Comparison of ENCODE assay signal across 8 cellular contexts in genomic region chr16:30570621-30571443, GRCh38.
DNase-seq lines count a peak whose midpoint lies in the region; TF ChIP-seq lines count a peak whose summit lies in the region.

No MANE protein-coding gene starts in this region.

- H3K27me3 ChIP-seq in iPS-18a (ENCODE audit: control insufficient read depth, insufficient read depth, low read length): no peaks in the 10 kb centered on the region

- peak; percentile 46 for DNase-seq in COLO668 (lab: John Stamatoyannopoulos, UW; ENCODE audit: unreplicated experiment)
- DNase-seq in HuH-7.5 (ENCODE audit: low spot score): peak; percentile 52
- DNase-seq in astrocyte of the spinal cord (ENCODE audit: low read depth, low spot score): peak; percentile 31
- DNase-seq in CD1c-positive myeloid dendritic cell (ENCODE audit: extremely low spot score): no peak
- no peak for DNase-seq in KG1 (lab: John Stamatoyannopoulos, UW)
- DNase-seq in AG08395 (ENCODE audit: low spot score): no peak

- H3K27ac ChIP-seq in iPS-18a (ENCODE audit: low read length): peak overlapping the region; percentile 56
- H3K27ac ChIP-seq in skin epidermis: peak overlapping the region; percentile 91 to 100 (median 98)

- no peaks in the 10 kb centered on the region for H3K9me3 ChIP-seq in iPS-18a (ENCODE audit: control insufficient read depth, low read depth, low read length)

- no peaks in the 10 kb centered on the region for H3K4me1 ChIP-seq in iPS-18a (ENCODE audit: control insufficient read depth, low read depth, low read length)

- no peak for TF ChIP-seq CTCF in astrocyte of the spinal cord (IDR thresholded peaks at IDR 0.05; ENCODE audit: low read depth, low read length)

- H3K4me3 ChIP-seq in astrocyte of the spinal cord (ENCODE audit: low read depth, low read length): peak overlapping the region; percentile 63
- peak overlapping the region; percentile 86 for H3K4me3 ChIP-seq in iPS-18a (ENCODE audit: low read length)
- H3K4me3 ChIP-seq in skin epidermis: peak overlapping the region; percentile 37 to 84 (median 66)

- no peaks in the 10 kb centered on the region for H3K36me3 ChIP-seq in iPS-18a (ENCODE audit: control insufficient read depth, low read depth, low read length)

- H3K9ac ChIP-seq in iPS-18a (ENCODE audit: low read length): peak overlapping the region; percentile 77

- in situ Hi-C loops in astrocyte of the spinal cord (cut with HindIII; ENCODE audit: low sequenced_read_pairs): no loop called here

Comparison
In these comparisons a context has a peak if more than half of its experiments do, and no peak if none do; other contexts are left out.
1. DNase-seq: peak in COLO668 (single experiment), HuH-7.5 (single experiment) and astrocyte of the spinal cord (single experiment); none in CD1c-positive myeloid dendritic cell (single experiment), KG1 (single experiment) and AG08395 (single experiment).
2. Peak in every context shown above with its lines, with median percentiles within 50 percentile points of each other: H3K4me3 ChIP-seq.